ENCODE assay signal across 9 cellular contexts in genomic region chr1:201703646-201704438, GRCh38.
DNase-seq lines count a peak whose midpoint lies in the region; ATAC-seq and TF ChIP-seq lines count a peak whose summit lies in the region.
"Had no signal": no experiment of that assay in that cellular context is flagged by ENCODE, and none has a peak within 500 bp of the region (broad histone marks: within the 10 kb centered on the region; RNA-seq: fewer than 3 reads in every experiment).

No MANE protein-coding gene starts in this region.

- DNase-seq in COLO668 (lab: John Stamatoyannopoulos, UW; ENCODE audit: unreplicated experiment): peak; percentile 93
- DNase-seq in HFFc6: peak; percentile 75
- peak; percentile 35 for DNase-seq in NCI-H345 treated with DMSO at 0.1 percent for 48 hours (lab: John Stamatoyannopoulos, UW; ENCODE audit: unreplicated experiment)
- peak; percentile 46 to 71 for DNase-seq in activated CD4-positive, alpha-beta T cell treated with anti-CD3 and anti-CD28 coated beads for 24 hours (ENCODE audit: low read depth in 2 of 2)
- DNase-seq in choroid plexus epithelial cell (ENCODE audit: low read depth): peak; percentile 87
- peak; percentile 74 to 86 for DNase-seq in left colon
- DNase-seq in stimulated activated CD4-positive, alpha-beta T cell treated with anti-CD3 and anti-CD28 coated beads, Interleukin-1b, Interleukin-23, amount 100 ng/mL, for 4 hours (ENCODE audit: low read depth in 2 of 2): peak; percentile 32 to 53

- peak overlapping the region; percentile 47 for H3K4me3 Mint-ChIP-seq in HFFc6

- TF ChIP-seq CTCF in HFFc6 (IDR thresholded peaks at IDR 0.05): peak; percentile 100
- peak; percentile 96 for TF ChIP-seq CTCF in choroid plexus epithelial cell (conservative IDR thresholded peaks at IDR 0.05; ENCODE audit: low read depth, low read length)

- H3K9me3 Mint-ChIP-seq in HFFc6: peaks cover 4% of the 10 kb centered on the region; the same call in 1 of the 2 replicates

- no peaks in the 10 kb centered on the region for H3K27me3 Mint-ChIP-seq in HFFc6 (ENCODE audit: insufficient read depth)

- intact Hi-C loops in left colon (cut with DNase I, micrococcal nuclease): loop anchor here (2.0 to 5.0 kb wide), 2 partner anchors 142 to 145 kb away; no protein-coding TSS in a partner anchor

- peak; percentile 94 for ATAC-seq in left colon
- ATAC-seq in GM21447 (IDR thresholded peaks at IDR 0.05; ENCODE audit: unreplicated experiment): no peak

- H3K36me3 Mint-ChIP-seq in HFFc6 (ENCODE audit: low read depth): peaks cover 20% of the 10 kb centered on the region; the same call in 1 of the 2 replicates

- no peak overlapping the region for H3K4me3 ChIP-seq in choroid plexus epithelial cell (ENCODE audit: low read depth, low read length)
- H3K4me3 ChIP-seq: SK-N-MC had no signal

- H3K27ac Mint-ChIP-seq in HFFc6: peak overlapping the region; percentile 90

- peaks cover 70% of the 10 kb centered on the region for H3K4me1 Mint-ChIP-seq in HFFc6 (ENCODE audit: low read depth)

Comparison
In these comparisons a context has a peak if more than half of its experiments do, and no peak if none do; other contexts are left out.
1. DNase-seq: peak in every context shown above with its lines; median percentile 93 in COLO668; 87 in choroid plexus epithelial cell; 80 in left colon; 75 in HFFc6; 58 in activated CD4-positive, alpha-beta T cell treated with anti-CD3 and anti-CD28 coated beads for 24 hours; 42 in stimulated activated CD4-positive, alpha-beta T cell treated with anti-CD3 and anti-CD28 coated beads, Interleukin-1b, Interleukin-23, amount 100 ng/mL, for 4 hours; 35 in NCI-H345 treated with DMSO at 0.1 percent for 48 hours.